ENCODE assay signal across 16 cellular contexts in the genomic region with DNA sequence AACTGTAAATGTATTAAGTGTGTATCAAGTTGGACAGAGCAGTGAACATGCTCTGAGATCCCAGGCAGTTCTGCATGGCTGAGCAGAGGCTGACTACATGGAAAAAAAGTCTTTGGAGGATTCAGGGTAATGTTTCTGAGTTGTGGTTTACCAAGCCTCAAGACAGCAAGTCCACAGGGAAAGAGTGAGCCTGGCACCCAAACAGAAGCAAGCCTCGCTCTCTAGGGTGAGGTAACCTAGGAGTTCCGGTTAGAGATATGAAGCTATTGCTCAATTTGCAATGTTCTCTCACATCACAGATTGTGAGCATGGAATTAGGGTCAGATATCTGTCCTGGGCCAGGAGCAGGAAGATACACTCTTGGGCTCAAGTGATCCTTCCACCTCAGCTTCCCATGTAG.
DNase-seq lines count a peak whose midpoint lies in the region; ATAC-seq and TF ChIP-seq lines count a peak whose summit lies in the region.
"Had no signal": no experiment of that assay in that cellular context is flagged by ENCODE, and none has a peak within 500 bp of the region (broad histone marks: within the 10 kb centered on the region; RNA-seq: fewer than 3 reads in every experiment).

No MANE protein-coding gene starts in this region.

- no peaks in the 10 kb centered on the region for H3K36me3 Mint-ChIP-seq in mesothelial cell of epicardium

- no peaks in the 10 kb centered on the region for H3K9me3 Mint-ChIP-seq in mesothelial cell of epicardium

- no peaks in the 10 kb centered on the region for H3K9me3 ChIP-seq in gastrocnemius medialis

- TF ChIP-seq POLR2A in NB4 (IDR thresholded peaks at IDR 0.05; ENCODE audit: extremely low read depth, insufficient read length): no peak
- no peak for TF ChIP-seq POLR2A in gastrocnemius medialis (IDR thresholded peaks at IDR 0.05)

- TF ChIP-seq CTCF in NB4 (IDR thresholded peaks at IDR 0.05; ENCODE audit: low read depth, low read length) (no peak), mesothelial cell of epicardium (IDR thresholded peaks at IDR 0.05; ENCODE audit: unreplicated experiment) (no peak), gastrocnemius medialis (IDR thresholded peaks at IDR 0.05 in 4 of 5, conservative IDR thresholded peaks at IDR 0.05 in 1 of 5) (no peak)

- ATAC-seq in GM19351 (IDR thresholded peaks at IDR 0.05; ENCODE audit: unreplicated experiment): no peak
- no peak for ATAC-seq in gastrocnemius medialis
- no peak for ATAC-seq in GM18502 (IDR thresholded peaks at IDR 0.05; ENCODE audit: poor library complexity, unreplicated experiment)
- ATAC-seq: activated CD4-positive, alpha-beta T cell treated with anti-CD3 and anti-CD28 coated beads for 36 hours; HCT116 had no signal

- H3K4me1 ChIP-seq in gastrocnemius medialis: no peaks in the 10 kb centered on the region

- H3K4me3 Mint-ChIP-seq in mesothelial cell of epicardium: no peak overlapping the region
- H3K4me3 Mint-ChIP-seq: activated CD4-positive, alpha-beta T cell treated with anti-CD3 and anti-CD28 coated beads for 36 hours had no signal

- H3K4me3 ChIP-seq in NB4 (ENCODE audit: low read depth, low read length) (no peak overlapping the region), gastrocnemius medialis (no peak overlapping the region)
- H3K4me3 ChIP-seq: coronary artery had no signal

- peak overlapping the region; percentile 29 for H3K27ac Mint-ChIP-seq in mesothelial cell of epicardium
- H3K27ac Mint-ChIP-seq: activated CD4-positive, alpha-beta T cell treated with anti-CD3 and anti-CD28 coated beads for 36 hours had no signal

- intact Hi-C loops in gastrocnemius medialis (cut with DNase I; ENCODE audit: low total_unique reads): no loop called here

- H3K36me3 ChIP-seq in gastrocnemius medialis: no peaks in the 10 kb centered on the region

- peaks cover 0 to 4% (median 0%) of the 10 kb centered on the region in 3 donors for H3K27me3 ChIP-seq in gastrocnemius medialis

- H3K27ac ChIP-seq in gastrocnemius medialis: no peak overlapping the region
- H3K27ac ChIP-seq: coronary artery had no signal

- peak; percentile 86 for DNase-seq in H4 (ENCODE audit: low spot score)
- DNase-seq in NB4 (ENCODE audit: low read depth): peak; percentile 92
- peak; percentile 31 for DNase-seq in dedifferentiated amniotic fluid mesenchymal stem cell (ENCODE audit: extremely low spot score)
- no peak for DNase-seq in mesothelial cell of epicardium (ENCODE audit: low spot score in 2 of 2, unreplicated experiment in 2 of 2)
- DNase-seq in gastrocnemius medialis: no peak
- DNase-seq in cerebellar cortex (ENCODE audit: low spot score): no peak
- DNase-seq: activated CD4-positive, alpha-beta T cell treated with anti-CD3 and anti-CD28 coated beads for 36 hours; activated effector memory CD4-positive, alpha-beta T cell treated with Interleukin-2 at 50 U/mL for 16 hours; Calu3; Karpas-422; NCI-H446 treated with DMSO at 0.1 percent for 48 hours; posterior cingulate gyrus had no signal

- H3K27me3 Mint-ChIP-seq in mesothelial cell of epicardium (ENCODE audit: low read depth): peaks cover 11% of the 10 kb centered on the region

- in situ Hi-C loops in gastrocnemius medialis (cut with MboI; ENCODE audit: low sequenced_read_pairs in 4 of 4): no loop called here

- H3K4me1 Mint-ChIP-seq in mesothelial cell of epicardium: peaks cover 29% of the 10 kb centered on the region
- H3K4me1 Mint-ChIP-seq: activated CD4-positive, alpha-beta T cell treated with anti-CD3 and anti-CD28 coated beads for 36 hours had no signal

Comparison
In these comparisons a context has a peak if more than half of its experiments do, and no peak if none do; other contexts are left out.
1. DNase-seq: peak in H4 (single experiment), NB4 (single experiment) and dedifferentiated amniotic fluid mesenchymal stem cell (single experiment); none in mesothelial cell of epicardium (0 of 2), gastrocnemius medialis (0 of 2) and cerebellar cortex (single experiment).